In the genomic region with DNA sequence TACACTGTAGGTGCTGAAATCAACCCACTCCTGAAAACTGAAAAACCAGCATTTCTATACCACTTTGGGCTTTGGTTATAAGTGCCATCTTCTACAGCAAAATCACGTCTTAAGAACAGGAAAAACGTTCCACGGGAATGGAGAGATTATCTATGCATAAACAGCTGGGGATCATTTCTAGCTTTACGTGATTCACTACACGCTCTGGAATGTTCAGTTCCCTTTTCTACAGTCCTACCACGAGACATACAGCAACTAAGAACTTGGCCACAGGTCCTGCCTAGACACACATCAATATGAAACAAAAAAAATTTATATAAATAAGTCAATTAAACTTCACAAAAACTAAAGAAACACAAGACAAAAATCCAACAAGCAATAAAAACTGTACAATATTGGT, we compare ENCODE assay signal across 16 cellular contexts. TPM values are rescaled to one million over a fixed set of nuclear protein-coding genes. Genes with fewer than 3 reads are reported as not detected.
A peak's percentile ranks its signal among the peaks of the same experiment; 100 is the strongest.
DNase-seq lines count a peak whose midpoint lies in the region; ATAC-seq, FAIRE-seq and TF ChIP-seq lines count a peak whose summit lies in the region.
"Had no signal": no experiment of that assay in that cellular context is flagged by ENCODE, and none has a peak within 500 bp of the region (broad histone marks: within the 10 kb centered on the region; RNA-seq: fewer than 3 reads in every experiment).

No MANE protein-coding gene starts in this region.

- POLR2A ChIA-PET in GM12878 (lab: Charles Lee): interaction anchor here (0.8 to 1.5 kb wide), 7 partner anchors 8 to 110 kb away, joined by 3 to 10 read pairs (median 3); no protein-coding TSS in a partner anchor

- no peaks in the 10 kb centered on the region for H4K20me1 ChIP-seq in GM12878 (ENCODE audit: control insufficient read depth, insufficient read depth)

- peaks cover 0 to 6% of the 10 kb centered on the region in 2 experiments; a peak in 3 of 4 replicates for H3K27me3 ChIP-seq in GM12878 (replicated peaks in 1 of 2; ENCODE audit: control insufficient read depth in 2 of 2, insufficient read depth in 2 of 2, low read length in 1 of 2)
- no peaks in the 10 kb centered on the region for H3K27me3 ChIP-seq in neutrophil

- H3K27ac ChIP-seq in GM12878 (ENCODE audit: control insufficient read depth, insufficient read depth): no peak overlapping the region
- peak overlapping the region; percentile 100 for H3K27ac ChIP-seq in neutrophil
- H3K27ac ChIP-seq: left ventricle myocardium inferior had no signal

- 0 out of 2 replicates have a peak, but pooled peaks cover 2% of the 10 kb centered on the region for H3K79me2 ChIP-seq in GM12878 (ENCODE audit: control insufficient read depth, insufficient read depth, low read length)

- H3K9me3 ChIP-seq in GM12878 (replicated peaks; ENCODE audit: control insufficient read depth, insufficient read depth, low read length): no peaks in the 10 kb centered on the region; the same call in 2 of the 3 replicates
- H3K9me3 ChIP-seq in neutrophil: no peaks in the 10 kb centered on the region
- H3K9me3 ChIP-seq: left ventricle myocardium inferior had no signal

- H3K4me2 ChIP-seq in GM12878 (ENCODE audit: control insufficient read depth, insufficient read depth): no peak overlapping the region

- RAD21 ChIA-PET in GM12878 (lab: Charles Lee; ENCODE audit: unreplicated experiment): interaction anchor here (0.9 to 10.4 kb wide), 10 partner anchors 9 to 267 kb away, joined by 3 to 221 read pairs (median 6); no protein-coding TSS in a partner anchor

- H3K9me3 Mint-ChIP-seq in T-helper 2 cell treated with Interferon-gamma antibody and Interleukin-4, amounts not matched to agents 5 μg/mL and 100 μg/mL, for 36 hours: no peaks in the 10 kb centered on the region

- FAIRE-seq in GM12878 (lab: Jason Lieb, UNC) (no peak), frontal cortex (lab: Jason Lieb, UNC) (no peak)
- FAIRE-seq: A204.1 had no signal

- no peak overlapping the region for H3K27ac Mint-ChIP-seq in T-helper 2 cell treated with Interferon-gamma antibody and Interleukin-4, amounts not matched to agents 5 μg/mL and 100 μg/mL, for 36 hours
- H3K27ac Mint-ChIP-seq: progenitor cell of endocrine pancreas had no signal

- no peak for TF ChIP-seq POLR2A in GM12878 (IDR thresholded peaks at IDR 0.05; ENCODE audit: low read depth, low read length)

- intact Hi-C loops in GM12878 (cut with micrococcal nuclease; ENCODE audit: unreplicated experiment): no loop called here

- peaks cover 38% of the 10 kb centered on the region for H3K4me1 Mint-ChIP-seq in T-helper 2 cell treated with Interferon-gamma antibody and Interleukin-4, amounts not matched to agents 5 μg/mL and 100 μg/mL, for 36 hours (ENCODE audit: low read depth)

- no peak overlapping the region for H2AFZ ChIP-seq in GM12878 (ENCODE audit: control insufficient read depth, low read depth, low read length)

- no TSS peak for BruUV-seq in GM12878 (replicated peaks; lab: Mats Ljungman, UMichigan)

- in situ Hi-C loops in GM12878 (cut with MboI): no loop called here

- no peak for TF ChIP-seq EP300 in GM12878 (IDR thresholded peaks at IDR 0.05; ENCODE audit: borderline replicate concordance in 1 of 2, control insufficient read depth in 1 of 2, low read depth in 2 of 2, low read length in 2 of 2)

- peak overlapping the region; percentile 64 for H3K4me3 Mint-ChIP-seq in T-helper 2 cell treated with Interferon-gamma antibody and Interleukin-4, amounts not matched to agents 5 μg/mL and 100 μg/mL, for 36 hours

- H3K4me1 ChIP-seq in GM12878 (ENCODE audit: control insufficient read depth, insufficient read depth, low read length): peaks cover 2% of the 10 kb centered on the region; the same call in 1 of the 2 replicates
- peaks cover 64 to 70% of the 10 kb centered on the region in 2 experiments for H3K4me1 ChIP-seq in neutrophil (ENCODE audit: control insufficient read depth in 1 of 2, insufficient read depth in 1 of 2, low read depth in 1 of 2, low read length in 1 of 2)

- no peak overlapping the region for H3K4me3 ChIP-seq in GM12878
- H3K4me3 ChIP-seq in neutrophil (ENCODE audit: low read depth in 1 of 2, low read length in 1 of 2): peak overlapping the region; percentile 92 to 98
- H3K4me3 ChIP-seq: left ventricle myocardium inferior had no signal

- CTCF ChIA-PET in GM12878 (lab: Yijun Ruan, JAX): interaction anchor here (0.5 to 9.9 kb wide), 8 partner anchors 8 to 1723 kb away, joined by 3 to 103 read pairs (median 3); no protein-coding TSS in a partner anchor

- WGBS in GM12878 (ENCODE audit: insufficient coverage, insufficient replicate concordance, low lambda C conversion rate, missing lambda C conversion rate): 60% methylated on average over 6 of the region's 6 CpGs

- TF ChIP-seq CTCF in GM12878 (IDR thresholded peaks at IDR 0.05 in 2 of 3, conservative IDR thresholded peaks at IDR 0.05 in 1 of 3; ENCODE audit: control insufficient read depth in 2 of 3, extremely low read depth in 1 of 3, insufficient read depth in 1 of 3, low read depth in 3 of 3, low read length in 3 of 3) (no peak), neutrophil (IDR thresholded peaks at IDR 0.05) (no peak)

- H3K9ac ChIP-seq in GM12878 (ENCODE audit: control insufficient read depth, insufficient read depth, low read length): no peak overlapping the region

- ATAC-seq in GM12878: no peak
- ATAC-seq in HG03442 (IDR thresholded peaks at IDR 0.05; ENCODE audit: unreplicated experiment): no peak

- DNase-seq in T-helper 2 cell treated with Interferon-gamma antibody and Interleukin-4, amounts not matched to agents 5 μg/mL and 100 μg/mL, for 36 hours (ENCODE audit: low spot score): no peak
- DNase-seq in T-helper 2 cell (no peak), NOMO-1 (lab: John Stamatoyannopoulos, UW; ENCODE audit: unreplicated experiment in 2 of 2) (peak; percentile 29 to 65), GM12878 (ENCODE audit: low read depth, low spot score) (no peak), GM19238 (ENCODE audit: insufficient read length, low spot score) (no peak), frontal cortex (ENCODE audit: low spot score in 2 of 2) (no peak)
- DNase-seq: activated CD4-positive, alpha-beta T cell treated with anti-CD3 and anti-CD28 coated beads for 1 hour; aorta; DMS153; head of caudate nucleus; left ventricle myocardium inferior had no signal

- peaks cover 3% of the 10 kb centered on the region for H3K27me3 Mint-ChIP-seq in T-helper 2 cell treated with Interferon-gamma antibody and Interleukin-4, amounts not matched to agents 5 μg/mL and 100 μg/mL, for 36 hours (ENCODE audit: low read depth)

- peaks cover 0 to 4% of the 10 kb centered on the region in 2 experiments; a peak in 2 of 4 replicates for H3K36me3 ChIP-seq in GM12878 (ENCODE audit: control insufficient read depth in 2 of 2, insufficient read depth in 2 of 2, low read length in 1 of 2)
- peaks cover 31% of the 10 kb centered on the region for H3K36me3 ChIP-seq in neutrophil
- H3K36me3 ChIP-seq: left ventricle myocardium inferior had no signal

- SMC1A ChIA-PET in GM12878 (lab: Charles Lee; ENCODE audit: uncharacterized antibody, unreplicated experiment): interaction anchor here (0.5 to 10.8 kb wide), 18 partner anchors 15 to 269 kb away, joined by 3 to 400 read pairs (median 4); no protein-coding TSS in a partner anchor

- peaks cover 45% of the 10 kb centered on the region for H3K36me3 Mint-ChIP-seq in T-helper 2 cell treated with Interferon-gamma antibody and Interleukin-4, amounts not matched to agents 5 μg/mL and 100 μg/mL, for 36 hours (ENCODE audit: low read depth)

- TF ChIP-seq RAD21 in GM12878 (IDR thresholded peaks at IDR 0.05; ENCODE audit: insufficient read depth, low read depth, low read length): no peak

TF ChIP-seq in GM12878, 131 proteins besides CTCF, POLR2A, EP300 and RAD21 (continues in another document):
- peak; percentile 63; the same call in 1 of the 2 replicates for TF ChIP-seq SPI1 (IDR thresholded peaks at IDR 0.05; ENCODE audit: borderline replicate concordance, insufficient read depth, low read depth, low read length)
- no peak for TF ChIP-seq TAF1 (IDR thresholded peaks at IDR 0.05; ENCODE audit: borderline replicate concordance, low read depth, low read length)
- TF ChIP-seq BACH1 (IDR thresholded peaks at IDR 0.05; ENCODE audit: borderline replicate concordance): 0 out of 2 replicates have a peak, but pooled peaks have one; percentile 15
- TF ChIP-seq ATF2 (IDR thresholded peaks at IDR 0.05; ENCODE audit: low read length): no peak
- no peak for TF ChIP-seq SP1 (IDR thresholded peaks at IDR 0.05; ENCODE audit: low read depth, low read length)

RNA-seq across cellular contexts. Expression of gene CXCR4, which starts 3.6 kb away (rescaled TPM):
- 345 and 356 TPM in 2 replicates for total RNA-seq in GM12878 (2013; cell fraction: nucleolus; rRNA removed)
- 53.3 and 59.5 TPM in 2 replicates for total RNA-seq in GM12878 (2014; rRNA removed)
- 47.2 and 48.7 TPM in 2 replicates for total RNA-seq in GM12878 (2014; rRNA removed; fragmentation: Illumina TruSeq; extraction: Trizol)
- total RNA-seq in GM12878 (2021): 45.9 and 49.6 TPM in 2 replicates
- polyA plus RNA-seq in GM12878 (2011; ENCODE audit: low read depth): 11.9 TPM
- 489 and 749 TPM in 2 replicates for polyA plus RNA-seq in GM12878 (2011; rRNA removed)
- 908 and 922 TPM in 2 replicates for polyA plus RNA-seq in GM12878 (2011; cell fraction: cytosol; rRNA removed)
- 473 and 829 TPM in 2 replicates for polyA plus RNA-seq in GM12878 (2011; cell fraction: nucleus; rRNA removed)
- 11.9 and 13.5 TPM in 2 replicates for polyA plus RNA-seq in GM12878 (2012)
- polyA plus RNA-seq in GM12878 (2014; fragmentation: Illumina TruSeq; extraction: Trizol): 69.2 and 78.8 TPM in 2 replicates
- polyA plus RNA-seq in GM12878 (2014; fragmentation: Nextera tagmentation; extraction: Ambion mirVana): 10 to 100 TPM; 31.1 to 32.3 TPM
- 56.7 and 65.7 TPM in 2 replicates for polyA plus RNA-seq in GM12878 (2014; rRNA removed)
- polyA plus RNA-seq in GM12878 (2016; fragmentation: Nextera tagmentation; extraction: Ambion mirVana): 10 to 100 TPM; 52.1 to 55.7 TPM
- 1,227 and 1,449 TPM in 2 replicates for polyA minus RNA-seq in GM12878 (2011; rRNA and poly(A)+ RNA removed)
- 271 and 274 TPM in 2 replicates for polyA minus RNA-seq in GM12878 (2011; cell fraction: cytosol; rRNA and poly(A)+ RNA removed)
- 348 and 356 TPM in 2 replicates for polyA minus RNA-seq in GM12878 (2011; cell fraction: nucleus; rRNA and poly(A)+ RNA removed)
- total RNA-seq in frontal cortex: 68.5 TPM
- total RNA-seq: LHCN-M2 had no signal

Comparison
In these comparisons a context has a peak if more than half of its experiments do, and no peak if none do; other contexts are left out.
1. DNase-seq: peak in NOMO-1 (2 of 2); none in T-helper 2 cell treated with Interferon-gamma antibody and Interleukin-4, amounts not matched to agents 5 μg/mL and 100 μg/mL, for 36 hours (single experiment), T-helper 2 cell (0 of 5), GM12878 (single experiment), GM19238 (single experiment) and frontal cortex (0 of 2).